In the genomic region with DNA sequence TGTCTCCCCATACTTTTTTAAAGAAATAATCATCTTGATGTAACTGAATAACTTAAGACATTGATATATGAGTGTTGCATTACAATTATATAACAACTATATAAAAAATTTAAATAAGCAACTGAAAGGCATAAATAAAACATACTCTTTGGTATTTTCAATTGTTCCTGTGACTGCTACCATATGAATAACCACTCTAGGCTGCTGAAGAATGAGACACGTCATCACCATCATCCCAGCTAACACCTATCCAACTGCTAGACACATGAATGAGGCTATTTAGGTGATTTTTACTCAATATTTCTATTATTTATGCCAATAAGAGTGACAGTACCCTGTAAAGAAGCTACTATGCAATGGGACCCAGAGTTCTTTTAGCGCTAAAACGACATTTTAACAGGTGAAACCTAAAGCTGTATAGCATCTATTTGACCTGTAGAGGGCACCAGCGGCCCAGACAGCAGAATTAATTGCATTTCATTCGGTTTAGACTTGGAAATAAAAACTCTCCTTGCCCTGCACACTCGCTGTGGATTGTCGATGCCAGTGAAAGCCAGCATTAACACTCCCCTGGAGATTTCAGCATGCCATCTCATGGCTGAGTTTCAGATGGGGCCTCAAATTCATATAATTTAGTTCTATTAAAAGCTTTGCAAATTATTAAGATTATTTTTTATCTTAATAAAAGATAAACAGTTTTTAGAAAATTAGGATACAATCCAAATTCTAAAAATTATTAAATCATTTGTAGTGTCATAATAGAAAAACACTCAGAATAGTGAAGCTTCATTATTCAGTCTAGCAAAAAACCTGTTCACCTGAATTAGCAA, we compare ENCODE assay signal across 8 cellular contexts.
DNase-seq lines count a peak whose midpoint lies in the region; ATAC-seq and TF ChIP-seq lines count a peak whose summit lies in the region.

No MANE protein-coding gene starts in this region.

- H3K27ac ChIP-seq in dorsolateral prefrontal cortex, result no peak overlapping the region
- H3K27ac ChIP-seq in mesendoderm (ENCODE audit: low read depth, low read length), result no peak overlapping the region
- no peak overlapping the region for H3K27ac ChIP-seq in tibial nerve

- no peak overlapping the region for H2BK5ac ChIP-seq in mesendoderm (ENCODE audit: low read length)

- H3K79me2 ChIP-seq in mesendoderm (ENCODE audit: control insufficient read depth, insufficient read depth, low read length), result no peaks in the 10 kb centered on the region

- no peaks in the 10 kb centered on the region for H3K27me3 ChIP-seq in BJ (ENCODE audit: control insufficient read depth, insufficient read depth, low read length)
- peaks cover 0 to 4% (median 0%) of the 10 kb centered on the region in 45 donors for H3K27me3 ChIP-seq in dorsolateral prefrontal cortex
- no peaks in the 10 kb centered on the region for H3K27me3 ChIP-seq in mesendoderm (ENCODE audit: insufficient read depth, low read length, poor library complexity)
- H3K27me3 ChIP-seq in tibial nerve, result no peaks in the 10 kb centered on the region

- intact Hi-C loops in dorsolateral prefrontal cortex (cut with DNase I), result loop anchor here (5.0 to 10.0 kb wide), 4 partner anchors 88 to 860 kb away; a partner anchor contains a TSS

- H2BK15ac ChIP-seq in mesendoderm (replicated peaks; ENCODE audit: low read depth), result no peak overlapping the region

- no peak overlapping the region for H4K5ac ChIP-seq in mesendoderm (ENCODE audit: low read length)

- no peak for TF ChIP-seq POLR2A in tibial nerve (IDR thresholded peaks at IDR 0.05)

- no peak overlapping the region for H3K4ac ChIP-seq in mesendoderm (ENCODE audit: low read depth, low read length)

- no peak overlapping the region for H2AK5ac ChIP-seq in mesendoderm (ENCODE audit: low read length)

- H3K23ac ChIP-seq in mesendoderm (ENCODE audit: low read length), result no peak overlapping the region

- no peak for TF ChIP-seq EP300 in tibial nerve (IDR thresholded peaks at IDR 0.05)

- no peaks in the 10 kb centered on the region for H3K4me1 ChIP-seq in mesendoderm (ENCODE audit: control insufficient read depth, low read depth, low read length)
- H3K4me1 ChIP-seq in tibial nerve, result peaks cover 0 to 7% (median 0%) of the 10 kb centered on the region in 4 donors

- no peak overlapping the region for H3K9ac ChIP-seq in mesendoderm (ENCODE audit: low read length)

- TF ChIP-seq CTCF in BJ (IDR thresholded peaks at IDR 0.05; ENCODE audit: insufficient read depth, low read depth, low read length) (peak; percentile 90), dorsolateral prefrontal cortex (IDR thresholded peaks at IDR 0.05 in 54 of 56, conservative IDR thresholded peaks at IDR 0.05 in 2 of 56; ENCODE audit: low read depth in 1 of 56, partially characterized antibody in 56 of 56) (peak; percentile 73 to 98 (median 88)), tibial nerve (IDR thresholded peaks at IDR 0.05) (peak; percentile 67 to 83 (median 75))

- no peak overlapping the region for H4K8ac ChIP-seq in mesendoderm (ENCODE audit: low read depth, low read length)

- CTCF ChIA-PET in BJ (lab: Yijun Ruan, JAX), result interaction anchor here (0.6 to 4.2 kb wide), 41 partner anchors 10 to 938 kb away, joined by 3 to 108 read pairs (median 6); a partner anchor contains a TSS

- H3K4me3 ChIP-seq in BJ (ENCODE audit: low read depth, low read length) (no peak overlapping the region), dorsolateral prefrontal cortex (peak overlapping the region in 8 of 59 donors; percentile 3 to 33 (median 21)), mesendoderm (ENCODE audit: low read length) (no peak overlapping the region), tibial nerve (no peak overlapping the region)

- no peak overlapping the region for H3K18ac ChIP-seq in mesendoderm (ENCODE audit: low read length)

- POLR2A ChIA-PET in BJ (lab: Charles Lee), result no interaction called here

- H3K9me3 ChIP-seq in tibial nerve, result no peaks in the 10 kb centered on the region

- no CpG with 5 or more reads among the region's 7 CpGs for WGBS in mesendoderm (ENCODE audit: extremely low coverage, insufficient coverage, low lambda C conversion rate)
- 9 to 11% methylated on average over 7 of the region's 7 CpGs for WGBS in tibial nerve, 2 donors

- H2BK120ac ChIP-seq in mesendoderm (ENCODE audit: low read depth, low read length), result no peak overlapping the region

- H3K56ac ChIP-seq in mesendoderm (ENCODE audit: low read length), result no peak overlapping the region

- no peak overlapping the region for H3K4me2 ChIP-seq in mesendoderm (ENCODE audit: low read length)

- H3K36me3 ChIP-seq in BJ (ENCODE audit: control insufficient read depth, insufficient read depth, low read length) (no peaks in the 10 kb centered on the region), mesendoderm (ENCODE audit: control insufficient read depth, insufficient read depth, low read length) (no peaks in the 10 kb centered on the region), tibial nerve (no peaks in the 10 kb centered on the region)

- ATAC-seq in GM18858 (IDR thresholded peaks at IDR 0.05; ENCODE audit: unreplicated experiment), result peak; percentile 83
- ATAC-seq in HG02973 (IDR thresholded peaks at IDR 0.05; ENCODE audit: unreplicated experiment), result peak; percentile 84

- DNase-seq in BJ (ENCODE audit: low read depth) (no peak), NCI-H1436 treated with DMSO at 0.1 percent for 48 hours (lab: John Stamatoyannopoulos, UW) (peak; percentile 43), SKM-1 treated with dmso at 0.1 percent for 144 hours (lab: John Stamatoyannopoulos, UW; ENCODE audit: unreplicated experiment) (peak; percentile 44), dorsolateral prefrontal cortex (peak in 8 of 10 donors; percentile 30 to 69 (median 49)), mesendoderm (peak; percentile 55), tibial nerve (ENCODE audit: low spot score in 2 of 2) (peak in 1 of 2 donors; percentile 45)

- no peaks in the 10 kb centered on the region for H3K79me1 ChIP-seq in mesendoderm (ENCODE audit: low read length)
